ENCODE assay signal across 19 cellular contexts in the genomic region with DNA sequence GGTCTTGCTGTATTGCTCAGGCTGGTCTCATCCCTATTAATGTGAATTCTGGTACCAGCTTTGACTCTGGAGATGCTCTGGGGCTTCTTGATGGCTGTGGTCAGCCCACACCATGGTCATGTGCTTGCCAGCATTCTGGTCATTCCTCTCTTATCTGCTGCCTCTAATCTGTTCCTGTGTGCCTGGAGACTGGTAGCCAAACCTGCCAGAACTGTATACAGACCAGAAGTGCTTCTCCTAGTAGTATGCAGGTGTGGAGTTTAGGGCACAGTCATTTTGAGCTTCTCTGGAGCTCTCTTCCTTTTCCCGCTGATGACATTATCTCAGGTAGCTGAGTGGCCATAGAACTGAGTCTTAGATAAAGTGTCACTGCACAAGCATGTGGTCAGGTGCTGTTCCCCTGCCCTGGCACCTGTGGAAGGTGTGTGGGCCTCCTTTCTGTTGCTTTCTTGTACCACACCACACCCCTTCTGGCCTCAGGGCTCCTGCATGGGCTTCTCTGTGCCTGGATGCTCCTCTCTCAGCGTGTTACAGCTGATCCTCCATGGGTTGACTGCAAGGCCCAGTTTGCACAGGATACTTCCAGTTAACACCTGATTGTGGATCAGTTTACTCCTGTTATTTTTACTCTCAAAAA.
DNase-seq lines count a peak whose midpoint lies in the region; ATAC-seq and TF ChIP-seq lines count a peak whose summit lies in the region.
"Had no signal": no experiment of that assay in that cellular context is flagged by ENCODE, and none has a peak within 500 bp of the region (broad histone marks: within the 10 kb centered on the region; RNA-seq: fewer than 3 reads in every experiment).

No MANE protein-coding gene starts in this region.

- in situ Hi-C loops in Panc1 (cut with HindIII; ENCODE audit: low pct_unique_long_range_greater_than_20kb, low sequenced_read_pairs), result no loop called here

- H3K4me3 ChIP-seq in Caco-2 (ENCODE audit: low read depth, low read length), result no peak overlapping the region
- no peak overlapping the region for H3K4me3 ChIP-seq in Panc1 (ENCODE audit: low read depth in 2 of 2, low read length in 2 of 2)
- H3K4me3 ChIP-seq in dorsolateral prefrontal cortex, result no peak overlapping the region
- no peak overlapping the region for H3K4me3 ChIP-seq in mesodermal cell (ENCODE audit: extremely low read depth, insufficient read depth, low read length, poor library complexity, severe bottlenecking)
- H3K4me3 ChIP-seq: SJCRH30 had no signal

- peaks cover 67% of the 10 kb centered on the region for H3K4me1 Mint-ChIP-seq in Caco-2 (ENCODE audit: low read depth, unreplicated experiment)
- H3K4me1 Mint-ChIP-seq: activated naive CD4-positive, alpha-beta T cell treated with anti-CD3 and anti-CD28 coated beads, Interleukin-2, amount 50 U/mL, for 24 hours; CD8-positive, alpha-beta memory T cell had no signal

- H3K9me3 Mint-ChIP-seq in Caco-2 (ENCODE audit: unreplicated experiment), result no peaks in the 10 kb centered on the region
- H3K9me3 Mint-ChIP-seq: activated naive CD4-positive, alpha-beta T cell treated with anti-CD3 and anti-CD28 coated beads, Interleukin-2, amount 50 U/mL, for 24 hours; activated T-cell treated with anti-CD3 and anti-CD28 coated beads, Interleukin-2, amount 50 U/mL, for 24 hours; CD8-positive, alpha-beta memory T cell; natural killer cell treated with Interleukin-12 subunit alpha and Interleukin-12 subunit beta and Interleukin-15 and Interleukin-18, amount 100 ng/mL, for 72 hours had no signal

- intact Hi-C loops in Caco-2 (cut with micrococcal nuclease; ENCODE audit: unreplicated experiment) (loop anchor here (1.0 to 2.0 kb wide), 2 partner anchors 17 to 53 kb away; no protein-coding TSS in a partner anchor), Panc1 (cut with micrococcal nuclease; ENCODE audit: unreplicated experiment) (no loop called here), dorsolateral prefrontal cortex (cut with DNase I) (no loop called here)

- BruUV-seq in Caco-2 (replicated peaks; lab: Mats Ljungman, UMichigan) (no TSS peak), Panc1 (replicated peaks; lab: Mats Ljungman, UMichigan) (no TSS peak)

- H3K4me1 ChIP-seq in Caco-2 (peaks cover 64% of the 10 kb centered on the region), Panc1 (ENCODE audit: control insufficient read depth, insufficient read depth, low read length) (peaks cover 50% of the 10 kb centered on the region), mesodermal cell (ENCODE audit: control insufficient read depth, insufficient read depth, low read length, poor library complexity, severe bottlenecking) (peaks cover 55% of the 10 kb centered on the region)
- H3K4me1 ChIP-seq: SJCRH30 had no signal

- POLR2A ChIA-PET in Caco-2 (lab: Charles Lee) (interaction anchor here (0.5 to 1.3 kb wide), 4 partner anchors 12 to 807 kb away, joined by 3 to 18 read pairs (median 8); no protein-coding TSS in a partner anchor), Panc1 (lab: Charles Lee) (no interaction called here)

- peak; percentile 31; the same call in 1 of the 2 replicates for ATAC-seq in Panc1
- ATAC-seq: natural killer cell treated with Interleukin-12 subunit alpha and Interleukin-12 subunit beta and Interleukin-15 and Interleukin-18, amount 100 ng/mL, for 72 hours had no signal

- H3K36me3 Mint-ChIP-seq in Caco-2 (ENCODE audit: insufficient read depth, unreplicated experiment), result peaks cover 38% of the 10 kb centered on the region
- H3K36me3 Mint-ChIP-seq: activated naive CD4-positive, alpha-beta T cell treated with anti-CD3 and anti-CD28 coated beads, Interleukin-2, amount 50 U/mL, for 24 hours; CD8-positive, alpha-beta memory T cell; natural killer cell treated with Interleukin-12 subunit alpha and Interleukin-12 subunit beta and Interleukin-15 and Interleukin-18, amount 100 ng/mL, for 72 hours had no signal

- WGBS in mesodermal cell (ENCODE audit: insufficient coverage in 2 of 2), 2 experiments, result 88 to 89% methylated on average over 1 to 2 of the region's 2 CpGs

- no peaks in the 10 kb centered on the region for H3K27me3 Mint-ChIP-seq in Caco-2 (ENCODE audit: insufficient read depth, unreplicated experiment)
- H3K27me3 Mint-ChIP-seq: activated T-cell treated with anti-CD3 and anti-CD28 coated beads, Interleukin-2, amount 50 U/mL, for 24 hours; natural killer cell treated with Interleukin-12 subunit alpha and Interleukin-12 subunit beta and Interleukin-15 and Interleukin-18, amount 100 ng/mL, for 72 hours had no signal

- DNase-seq in Caco-2 (peak; percentile 78 to 84), Panc1 (ENCODE audit: low read depth, low spot score) (no peak), dorsolateral prefrontal cortex (no peak), NCI-H1105 treated with DMSO at 0.1 percent for 48 hours (lab: John Stamatoyannopoulos, UW) (no peak), NCI-H187 (lab: John Stamatoyannopoulos, UW) (no peak), T-helper 9 cell (no peak), NCI-H345 treated with DMSO at 0.1 percent for 48 hours (lab: John Stamatoyannopoulos, UW; ENCODE audit: unreplicated experiment) (no peak)
- DNase-seq: activated CD4-positive, alpha-beta T cell treated with anti-CD3 and anti-CD28 coated beads, Interleukin-2, amount 50 U/mL, for 4 hours; activated T-cell treated with anti-CD3 and anti-CD28 coated beads, Interleukin-2, amount 50 U/mL, for 24 hours; CD8-positive, alpha-beta memory T cell; effector CD4-positive, alpha-beta T cell; Kasumi-1; NCI-H1417; NCI-H345; SJCRH30 had no signal

- H3K27ac ChIP-seq in Panc1 (ENCODE audit: low read length) (no peak overlapping the region), dorsolateral prefrontal cortex (peak overlapping the region in 38 of 59 donors; percentile 0 to 96 (median 47)), mesodermal cell (ENCODE audit: low read depth, low read length, severe bottlenecking) (peak overlapping the region; percentile 83)
- H3K27ac ChIP-seq: HL-60, SJCRH30 had no signal

- H3K27me3 ChIP-seq in Caco-2 (replicated peaks; ENCODE audit: control insufficient read depth, insufficient read depth, low read length), result no peaks in the 10 kb centered on the region
- no peaks in the 10 kb centered on the region for H3K27me3 ChIP-seq in Panc1 (ENCODE audit: control insufficient read depth, insufficient read depth, low read length)
- H3K27me3 ChIP-seq in dorsolateral prefrontal cortex, result no peaks in the 10 kb centered on the region
- H3K27me3 ChIP-seq: SJCRH30 had no signal

- H3K36me3 ChIP-seq in Caco-2 (ENCODE audit: control insufficient read depth, insufficient read depth, low read length) (no peaks in the 10 kb centered on the region), Panc1 (ENCODE audit: control insufficient read depth, insufficient read depth, low read length) (no peaks in the 10 kb centered on the region), mesodermal cell (ENCODE audit: control insufficient read depth, insufficient read depth, low read length) (peaks cover 2% of the 10 kb centered on the region)
- H3K36me3 ChIP-seq: SJCRH30 had no signal

- H3K27ac Mint-ChIP-seq in Caco-2 (ENCODE audit: unreplicated experiment), result peak overlapping the region; percentile 93
- H3K27ac Mint-ChIP-seq: activated naive CD4-positive, alpha-beta T cell treated with anti-CD3 and anti-CD28 coated beads, Interleukin-2, amount 50 U/mL, for 24 hours; activated T-cell treated with anti-CD3 and anti-CD28 coated beads, Interleukin-2, amount 50 U/mL, for 24 hours had no signal

- no peak for TF ChIP-seq CTCF in Caco-2 (IDR thresholded peaks at IDR 0.05; ENCODE audit: insufficient read depth in 1 of 2, low read depth in 1 of 2, low read length in 1 of 2, severe bottlenecking in 1 of 2, unreplicated experiment in 1 of 2)
- no peak for TF ChIP-seq CTCF in Panc1 (IDR thresholded peaks at IDR 0.05)
- TF ChIP-seq CTCF in dorsolateral prefrontal cortex (IDR thresholded peaks at IDR 0.05 in 54 of 56, conservative IDR thresholded peaks at IDR 0.05 in 2 of 56; ENCODE audit: low read depth in 1 of 56, partially characterized antibody in 56 of 56), result no peak

- CTCF ChIA-PET in Caco-2 (lab: Charles Lee), result no interaction called here
- CTCF ChIA-PET in Panc1 (lab: Charles Lee), result no interaction called here

- H3K9me3 ChIP-seq in Caco-2 (no peaks in the 10 kb centered on the region), Panc1 (ENCODE audit: control insufficient read depth, insufficient read depth, low read depth, low read length) (no peaks in the 10 kb centered on the region), mesodermal cell (ENCODE audit: control insufficient read depth, low read length) (no peaks in the 10 kb centered on the region)
- H3K9me3 ChIP-seq: SJCRH30 had no signal

- peak overlapping the region; percentile 56 for H3K4me3 Mint-ChIP-seq in Caco-2 (ENCODE audit: unreplicated experiment)
- H3K4me3 Mint-ChIP-seq: activated naive CD4-positive, alpha-beta T cell treated with anti-CD3 and anti-CD28 coated beads, Interleukin-2, amount 50 U/mL, for 24 hours; activated T-cell treated with anti-CD3 and anti-CD28 coated beads, Interleukin-2, amount 50 U/mL, for 24 hours; CD8-positive, alpha-beta memory T cell; natural killer cell treated with Interleukin-12 subunit alpha and Interleukin-12 subunit beta and Interleukin-15 and Interleukin-18, amount 100 ng/mL, for 72 hours had no signal

Comparison
In these comparisons a context has a peak if more than half of its experiments do, and no peak if none do; other contexts are left out.
1. DNase-seq: peak in Caco-2 (2 of 2); none in Panc1 (single experiment), dorsolateral prefrontal cortex (0 of 10), NCI-H1105 treated with DMSO at 0.1 percent for 48 hours (single experiment), NCI-H187 (0 of 2), T-helper 9 cell (single experiment) and NCI-H345 treated with DMSO at 0.1 percent for 48 hours (single experiment).